2 cellular contexts compared by ENCODE assay signal in the genomic region with DNA sequence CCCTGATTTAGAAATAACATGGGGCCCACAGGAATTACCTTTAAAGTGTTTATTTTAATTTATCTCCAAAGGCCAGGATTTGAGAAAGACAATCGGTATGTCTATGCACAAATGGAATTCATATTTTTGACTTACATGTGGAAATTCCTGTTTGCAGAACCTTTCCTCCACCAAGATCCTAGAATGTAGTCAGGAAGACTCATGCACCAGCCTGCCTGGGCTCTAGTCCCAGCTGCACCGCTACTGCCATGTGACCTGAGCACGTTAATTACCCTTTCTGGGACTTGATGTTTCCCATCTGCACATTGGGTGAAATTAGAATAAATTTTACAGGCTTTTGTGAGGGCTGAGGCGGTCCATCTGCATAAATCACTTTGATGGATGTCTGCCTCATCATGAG.
TF ChIP-seq lines count a peak whose summit lies in the region.

No MANE protein-coding gene starts in this region.

TF ChIP-seq in H1, 55 proteins besides CTCF, POLR2A, EP300 and RAD21:
- TF ChIP-seq TCF12 (IDR thresholded peaks at IDR 0.05; ENCODE audit: low read depth, low read length) (no peak), KDM1A (IDR thresholded peaks at IDR 0.05; ENCODE audit: borderline replicate concordance, low read length) (0 out of 2 replicates have a peak, but pooled peaks have one; percentile 35)

TF ChIP-seq in neural cell, 6 proteins besides CTCF, POLR2A, EP300 and RAD21:
- no peak for TF ChIP-seq EZH2 (IDR thresholded peaks at IDR 0.05; ENCODE audit: borderline replicate concordance, insufficient read depth, low read length, poor library complexity, severe bottlenecking)
- TF ChIP-seq, protein P1, sequence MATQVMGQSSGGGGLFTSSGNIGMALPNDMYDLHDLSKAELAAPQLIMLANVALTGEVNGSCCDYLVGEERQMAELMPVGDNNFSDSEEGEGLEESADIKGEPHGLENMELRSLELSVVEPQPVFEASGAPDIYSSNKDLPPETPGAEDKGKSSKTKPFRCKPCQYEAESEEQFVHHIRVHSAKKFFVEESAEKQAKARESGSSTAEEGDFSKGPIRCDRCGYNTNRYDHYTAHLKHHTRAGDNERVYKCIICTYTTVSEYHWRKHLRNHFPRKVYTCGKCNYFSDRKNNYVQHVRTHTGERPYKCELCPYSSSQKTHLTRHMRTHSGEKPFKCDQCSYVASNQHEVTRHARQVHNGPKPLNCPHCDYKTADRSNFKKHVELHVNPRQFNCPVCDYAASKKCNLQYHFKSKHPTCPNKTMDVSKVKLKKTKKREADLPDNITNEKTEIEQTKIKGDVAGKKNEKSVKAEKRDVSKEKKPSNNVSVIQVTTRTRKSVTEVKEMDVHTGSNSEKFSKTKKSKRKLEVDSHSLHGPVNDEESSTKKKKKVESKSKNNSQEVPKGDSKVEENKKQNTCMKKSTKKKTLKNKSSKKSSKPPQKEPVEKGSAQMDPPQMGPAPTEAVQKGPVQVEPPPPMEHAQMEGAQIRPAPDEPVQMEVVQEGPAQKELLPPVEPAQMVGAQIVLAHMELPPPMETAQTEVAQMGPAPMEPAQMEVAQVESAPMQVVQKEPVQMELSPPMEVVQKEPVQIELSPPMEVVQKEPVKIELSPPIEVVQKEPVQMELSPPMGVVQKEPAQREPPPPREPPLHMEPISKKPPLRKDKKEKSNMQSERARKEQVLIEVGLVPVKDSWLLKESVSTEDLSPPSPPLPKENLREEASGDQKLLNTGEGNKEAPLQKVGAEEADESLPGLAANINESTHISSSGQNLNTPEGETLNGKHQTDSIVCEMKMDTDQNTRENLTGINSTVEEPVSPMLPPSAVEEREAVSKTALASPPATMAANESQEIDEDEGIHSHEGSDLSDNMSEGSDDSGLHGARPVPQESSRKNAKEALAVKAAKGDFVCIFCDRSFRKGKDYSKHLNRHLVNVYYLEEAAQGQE (IDR thresholded peaks at IDR 0.05; ENCODE audit: borderline replicate concordance) = no peak
- TF ChIP-seq POLR2AphosphoS5 (IDR thresholded peaks at IDR 0.05) = no peak
